Comparison of ENCODE assay signal across 19 cellular contexts in the genomic region with DNA sequence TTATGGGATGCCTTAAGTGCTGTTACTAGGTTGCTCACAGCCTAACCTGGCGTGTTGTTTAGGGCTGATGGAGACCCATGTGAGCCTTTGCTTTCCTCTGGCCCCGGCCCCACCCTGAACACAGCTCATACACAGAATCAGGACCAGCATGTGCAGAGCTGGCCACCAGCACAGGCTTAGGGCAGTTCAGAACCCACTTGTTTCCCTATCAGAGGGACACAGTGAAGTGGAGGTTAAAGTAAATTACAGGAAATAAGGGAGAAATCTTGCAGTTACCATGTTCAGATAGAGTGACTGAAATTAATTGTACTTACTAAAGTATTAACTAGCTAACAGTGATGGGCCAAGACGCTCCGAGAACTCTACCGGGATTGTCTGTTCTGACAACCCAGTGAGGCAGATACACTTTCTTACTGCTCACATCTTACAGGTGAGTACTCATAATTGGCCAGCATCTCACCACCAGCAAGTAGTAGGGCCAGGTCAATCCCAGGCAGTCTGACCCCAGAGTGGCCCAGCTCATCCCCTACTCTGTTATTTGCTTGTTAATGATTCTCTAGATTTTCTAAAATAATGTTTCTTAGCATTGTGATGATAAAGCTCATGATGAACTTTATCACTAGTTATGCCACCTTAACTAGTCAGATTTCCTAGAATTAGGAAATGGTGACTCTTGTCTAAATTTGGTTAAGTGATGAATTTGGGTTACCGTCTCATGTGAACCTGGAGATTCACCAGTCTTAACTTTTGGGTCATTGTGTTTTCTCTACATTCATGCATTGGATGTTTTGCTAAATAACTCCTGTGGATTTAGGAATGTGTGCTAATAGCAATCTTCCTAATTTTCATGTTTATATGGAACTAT. TPM values are rescaled to one million over a fixed set of nuclear protein-coding genes. Genes with fewer than 3 reads are reported as not detected.
DNase-seq lines count a peak whose midpoint lies in the region; ATAC-seq and TF ChIP-seq lines count a peak whose summit lies in the region.
"Had no signal": no experiment of that assay in that cellular context is flagged by ENCODE, and none has a peak within 500 bp of the region (broad histone marks: within the 10 kb centered on the region; RNA-seq: fewer than 3 reads in every experiment).

No MANE protein-coding gene starts in this region.

- intact Hi-C loops in Panc1 (cut with micrococcal nuclease; ENCODE audit: unreplicated experiment): no loop called here

- no peaks in the 10 kb centered on the region for H3K9me3 ChIP-seq in Panc1 (ENCODE audit: control insufficient read depth, insufficient read depth, low read depth, low read length)
- H3K9me3 ChIP-seq in effector memory CD4-positive, alpha-beta T cell (ENCODE audit: control insufficient read depth, low read length): no peaks in the 10 kb centered on the region

- H3K4me3 Mint-ChIP-seq in activated T-cell treated with anti-CD3 and anti-CD28 coated beads, Interleukin-2, amount 50 U/mL, for 72 hours: no peak overlapping the region
- H3K4me3 Mint-ChIP-seq in stimulated activated naive CD8-positive, alpha-beta T cell treated with anti-CD3 and anti-CD28 coated beads, Interleukin-15, Interleukin-2, amounts not matched to agents 100 ng/mL and 50 ng/mL, for 24 hours: no peak overlapping the region
- no peak overlapping the region for H3K4me3 Mint-ChIP-seq in glutamatergic neuron (ENCODE audit: unreplicated experiment)
- H3K4me3 Mint-ChIP-seq: activated CD4-positive, alpha-beta T cell treated with anti-CD3 and anti-CD28 coated beads, Interleukin-2, amount 10 ng/mL, durations not matched to agents 7 days and 5 days; CD4-positive, CD25-positive, alpha-beta regulatory T cell had no signal

- peak overlapping the region; percentile 35 for H3K27ac Mint-ChIP-seq in activated T-cell treated with anti-CD3 and anti-CD28 coated beads, Interleukin-2, amount 50 U/mL, for 72 hours
- H3K27ac Mint-ChIP-seq in stimulated activated naive CD8-positive, alpha-beta T cell treated with anti-CD3 and anti-CD28 coated beads, Interleukin-15, Interleukin-2, amounts not matched to agents 100 ng/mL and 50 ng/mL, for 24 hours: peak overlapping the region; percentile 61
- H3K27ac Mint-ChIP-seq in glutamatergic neuron (ENCODE audit: unreplicated experiment): no peak overlapping the region

- no TSS peak for BruUV-seq in Panc1 (replicated peaks; lab: Mats Ljungman, UMichigan)

- TF ChIP-seq CTCF in Panc1 (IDR thresholded peaks at IDR 0.05) (no peak), glutamatergic neuron (IDR thresholded peaks at IDR 0.05; ENCODE audit: partially characterized antibody, unreplicated experiment) (no peak)

- H3K36me3 ChIP-seq in Panc1 (ENCODE audit: control insufficient read depth, insufficient read depth, low read length): peaks cover 48% of the 10 kb centered on the region
- peaks cover 45% of the 10 kb centered on the region for H3K36me3 ChIP-seq in effector memory CD4-positive, alpha-beta T cell (ENCODE audit: control insufficient read depth, insufficient read depth, low read length)

- no peak for DNase-seq in activated T-cell treated with anti-CD3 and anti-CD28 coated beads, Interleukin-2, amount 50 U/mL, for 72 hours
- DNase-seq in activated T-cell treated with anti-CD3 and anti-CD28 coated beads for 4 hours (no peak), Panc1 (ENCODE audit: low read depth, low spot score) (no peak), epithelial cell of prostate (ENCODE audit: low read depth, low spot score) (no peak), glutamatergic neuron (no peak), midbrain (lab: John Stamatoyannopoulos, UW) (no peak)
- DNase-seq in effector memory CD4-positive, alpha-beta T cell: no peak
- DNase-seq: activated CD4-positive, alpha-beta T cell treated with anti-CD3 and anti-CD28 coated beads, Interleukin-2, amount 10 ng/mL, durations not matched to agents 7 days and 5 days; activated T-cell treated with anti-CD3 and anti-CD28 coated beads, Interleukin-2, amount 50 U/mL, for 48 hours; caudate nucleus; CD4-positive, CD25-positive, alpha-beta regulatory T cell; DMS79; effector CD4-positive, alpha-beta T cell; islet precursor cell; NCI-H2029 treated with DMSO at 0.1 percent for 48 hours; NCI-H526; OCI-M1; stimulated activated naive CD4-positive, alpha-beta T cell had no signal

- CTCF ChIA-PET in Panc1 (lab: Charles Lee): no interaction called here

- no peaks in the 10 kb centered on the region for H3K27me3 Mint-ChIP-seq in activated T-cell treated with anti-CD3 and anti-CD28 coated beads, Interleukin-2, amount 50 U/mL, for 72 hours (ENCODE audit: low read depth)
- H3K27me3 Mint-ChIP-seq in stimulated activated naive CD8-positive, alpha-beta T cell treated with anti-CD3 and anti-CD28 coated beads, Interleukin-15, Interleukin-2, amounts not matched to agents 100 ng/mL and 50 ng/mL, for 24 hours: no peaks in the 10 kb centered on the region
- H3K27me3 Mint-ChIP-seq in glutamatergic neuron (ENCODE audit: unreplicated experiment): no peaks in the 10 kb centered on the region
- H3K27me3 Mint-ChIP-seq: activated CD4-positive, alpha-beta T cell treated with anti-CD3 and anti-CD28 coated beads, Interleukin-2, amount 10 ng/mL, durations not matched to agents 7 days and 5 days; CD4-positive, CD25-positive, alpha-beta regulatory T cell had no signal

- in situ Hi-C loops in Panc1 (cut with HindIII; ENCODE audit: low pct_unique_long_range_greater_than_20kb, low sequenced_read_pairs): no loop called here

- no peak for ATAC-seq in activated T-cell treated with anti-CD3 and anti-CD28 coated beads, Interleukin-2, amount 50 U/mL, for 72 hours (replicated peaks in 1 of 2)
- peak; percentile 57; the same call in 1 of the 2 replicates for ATAC-seq in Panc1

- H3K4me3 ChIP-seq in Panc1 (ENCODE audit: low read depth in 2 of 2, low read length in 2 of 2): no peak overlapping the region
- no peak overlapping the region for H3K4me3 ChIP-seq in effector memory CD4-positive, alpha-beta T cell (ENCODE audit: insufficient read depth, low read depth, low read length, poor library complexity, severe bottlenecking)

- H3K27ac ChIP-seq in Panc1 (ENCODE audit: low read length): no peak overlapping the region
- peak overlapping the region; percentile 87 for H3K27ac ChIP-seq in epithelial cell of prostate
- H3K27ac ChIP-seq in effector memory CD4-positive, alpha-beta T cell (ENCODE audit: insufficient read depth, low read length, poor library complexity, severe bottlenecking): no peak overlapping the region

- H3K9me3 Mint-ChIP-seq in activated T-cell treated with anti-CD3 and anti-CD28 coated beads, Interleukin-2, amount 50 U/mL, for 72 hours: no peaks in the 10 kb centered on the region
- no peaks in the 10 kb centered on the region for H3K9me3 Mint-ChIP-seq in stimulated activated naive CD8-positive, alpha-beta T cell treated with anti-CD3 and anti-CD28 coated beads, Interleukin-15, Interleukin-2, amounts not matched to agents 100 ng/mL and 50 ng/mL, for 24 hours
- H3K9me3 Mint-ChIP-seq in glutamatergic neuron (ENCODE audit: unreplicated experiment): peaks cover 2% of the 10 kb centered on the region
- H3K9me3 Mint-ChIP-seq: activated CD4-positive, alpha-beta T cell treated with anti-CD3 and anti-CD28 coated beads, Interleukin-2, amount 10 ng/mL, durations not matched to agents 7 days and 5 days had no signal

- H3K27me3 ChIP-seq in Panc1 (ENCODE audit: control insufficient read depth, insufficient read depth, low read length): no peaks in the 10 kb centered on the region
- no peaks in the 10 kb centered on the region for H3K27me3 ChIP-seq in effector memory CD4-positive, alpha-beta T cell (replicated peaks; ENCODE audit: control insufficient read depth, insufficient read depth, low read length, poor library complexity, severe bottlenecking)

- no peaks in the 10 kb centered on the region; the same call in 1 of the 2 replicates for H3K4me1 ChIP-seq in Panc1 (ENCODE audit: control insufficient read depth, insufficient read depth, low read length)
- no peaks in the 10 kb centered on the region for H3K4me1 ChIP-seq in effector memory CD4-positive, alpha-beta T cell (ENCODE audit: control insufficient read depth, insufficient read depth, low read length, poor library complexity, severe bottlenecking)

- peaks cover 13% of the 10 kb centered on the region for H3K4me1 Mint-ChIP-seq in activated T-cell treated with anti-CD3 and anti-CD28 coated beads, Interleukin-2, amount 50 U/mL, for 72 hours (ENCODE audit: low read depth)
- peaks cover 11% of the 10 kb centered on the region for H3K4me1 Mint-ChIP-seq in stimulated activated naive CD8-positive, alpha-beta T cell treated with anti-CD3 and anti-CD28 coated beads, Interleukin-15, Interleukin-2, amounts not matched to agents 100 ng/mL and 50 ng/mL, for 24 hours (ENCODE audit: low read depth)
- H3K4me1 Mint-ChIP-seq in glutamatergic neuron (ENCODE audit: low read depth, unreplicated experiment): peaks cover 2% of the 10 kb centered on the region
- H3K4me1 Mint-ChIP-seq: CD4-positive, CD25-positive, alpha-beta regulatory T cell had no signal

- POLR2A ChIA-PET in Panc1 (lab: Charles Lee): interaction anchor here (0.7 kb wide), 2 partner anchors 105 to 433 kb away, joined by 3 read pairs; no protein-coding TSS in a partner anchor

- peaks cover 4 to 13% of the 10 kb centered on the region in 2 donors for H3K36me3 Mint-ChIP-seq in activated T-cell treated with anti-CD3 and anti-CD28 coated beads, Interleukin-2, amount 50 U/mL, for 72 hours (ENCODE audit: insufficient read depth in 2 of 2)
- peaks cover 60% of the 10 kb centered on the region for H3K36me3 Mint-ChIP-seq in stimulated activated naive CD8-positive, alpha-beta T cell treated with anti-CD3 and anti-CD28 coated beads, Interleukin-15, Interleukin-2, amounts not matched to agents 100 ng/mL and 50 ng/mL, for 24 hours (ENCODE audit: low read depth)
- H3K36me3 Mint-ChIP-seq in glutamatergic neuron (ENCODE audit: unreplicated experiment): no peaks in the 10 kb centered on the region

RNA-seq across cellular contexts. Expression of gene CCT5, which starts 15.4 kb away (rescaled TPM):
- 100 to 1,000 TPM; 179 to 218 TPM for total RNA-seq in activated T-cell treated with anti-CD3 and anti-CD28 coated beads, Interleukin-2, amount 50 U/mL, for 72 hours
- 476 TPM for total RNA-seq in Panc1 (2021; ENCODE audit: unreplicated experiment)
- polyA plus RNA-seq in Panc1 (2012; ENCODE audit: insufficient read length): 420 TPM
- 284 TPM for total RNA-seq in glutamatergic neuron (ENCODE audit: unreplicated experiment)

RNA-seq across cellular contexts. Expression of gene ATPSCKMT, which starts 15.8 kb away (rescaled TPM):
- total RNA-seq in activated T-cell treated with anti-CD3 and anti-CD28 coated beads, Interleukin-2, amount 50 U/mL, for 72 hours: 10 to 100 TPM; 17.3 to 18.9 TPM
- total RNA-seq in Panc1 (2021; ENCODE audit: unreplicated experiment): 23.1 TPM
- polyA plus RNA-seq in Panc1 (2012; ENCODE audit: insufficient read length): 21.9 TPM
- total RNA-seq in glutamatergic neuron (ENCODE audit: unreplicated experiment): 17.8 TPM

RNA-seq across cellular contexts. Expression of gene CMBL, which starts 42.2 kb away (rescaled TPM):
- total RNA-seq in activated T-cell treated with anti-CD3 and anti-CD28 coated beads, Interleukin-2, amount 50 U/mL, for 72 hours: 1 to 10 TPM; 1.2 to 1.7 TPM
- total RNA-seq in Panc1 (2021; ENCODE audit: unreplicated experiment) (43.2 TPM), glutamatergic neuron (ENCODE audit: unreplicated experiment) (2.2 TPM)
- polyA plus RNA-seq in Panc1 (2012; ENCODE audit: insufficient read length): 68.8 TPM

Comparison
In these comparisons a context has a peak if more than half of its experiments do, and no peak if none do; other contexts are left out.
1. RNA of gene CMBL, which starts 42.2 kb away (total RNA-seq): 43.2 TPM in Panc1 (single experiment); 2.2 TPM in glutamatergic neuron (single experiment) and 1.2 to 1.7 TPM in activated T-cell treated with anti-CD3 and anti-CD28 coated beads, Interleukin-2, amount 50 U/mL, for 72 hours; every median in the first group is over 10 times any median in the second.